10 cellular contexts compared by ENCODE assay signal in genomic region chr13:60654405-60654804, GRCh38.
A peak's percentile ranks its signal among the peaks of the same experiment; 100 is the strongest.
DNase-seq lines count a peak whose midpoint lies in the region; ATAC-seq and TF ChIP-seq lines count a peak whose summit lies in the region.
"Had no signal": no experiment of that assay in that cellular context is flagged by ENCODE, and none has a peak within 500 bp of the region (broad histone marks: within the 10 kb centered on the region; RNA-seq: fewer than 3 reads in every experiment).

No MANE protein-coding gene starts in this region.

- ATAC-seq in mucosa of descending colon (peak; percentile 38), GM18498 (IDR thresholded peaks at IDR 0.05; ENCODE audit: unreplicated experiment) (no peak), GM19395 (IDR thresholded peaks at IDR 0.05; ENCODE audit: unreplicated experiment) (no peak)

- no peaks in the 10 kb centered on the region for H3K4me1 ChIP-seq in mucosa of descending colon (ENCODE audit: low read depth)

- H3K9me3 ChIP-seq in MG63 (no peaks in the 10 kb centered on the region), mucosa of descending colon (no peaks in the 10 kb centered on the region)

- TF ChIP-seq CTCF in mucosa of descending colon (IDR thresholded peaks at IDR 0.05) = no peak

- intact Hi-C loops in mucosa of descending colon (cut with DNase I, micrococcal nuclease) = no loop called here

- DNase-seq in EL (peak; percentile 2), MG63 (peak; percentile 34), dermis blood vessel endothelial cell (peak; percentile 62), mucosa of descending colon (peak in 2 of 3 donors; percentile 28 to 40)
- DNase-seq in activated CD4-positive, CD25-positive, alpha-beta regulatory T cell (lab: John Stamatoyannopoulos, UW) = no peak
- DNase-seq in activated CD4-positive, alpha-beta T cell treated with anti-CD3 and anti-CD28 coated beads for 4 hours = no peak
- DNase-seq: activated naive CD8-positive, alpha-beta T cell treated with anti-CD3 and anti-CD28 coated beads, Interleukin-2, amount 10 ng/mL, durations not matched to agents 7 days and 5 days had no signal

- H3K4me3 ChIP-seq in MG63 (no peak overlapping the region), mucosa of descending colon (no peak overlapping the region)
- H3K4me3 ChIP-seq: skin epidermis had no signal

- H3K27me3 ChIP-seq in MG63 = no peaks in the 10 kb centered on the region

- H3K36me3 ChIP-seq in MG63 (no peaks in the 10 kb centered on the region), mucosa of descending colon (ENCODE audit: low read depth) (no peaks in the 10 kb centered on the region)

Comparison
In these comparisons a context has a peak if more than half of its experiments do, and no peak if none do; other contexts are left out.
1. DNase-seq: peak in EL (single experiment), MG63 (single experiment), dermis blood vessel endothelial cell (single experiment) and mucosa of descending colon (2 of 3); none in activated CD4-positive, CD25-positive, alpha-beta regulatory T cell (0 of 4) and activated CD4-positive, alpha-beta T cell treated with anti-CD3 and anti-CD28 coated beads for 4 hours (0 of 2).